Comparison of ENCODE assay signal across 8 cellular contexts in genomic region chr5:170633235-170634041, GRCh38.
DNase-seq lines count a peak whose midpoint lies in the region; ATAC-seq and TF ChIP-seq lines count a peak whose summit lies in the region.

No MANE protein-coding gene starts in this region.

- H3K4me1 Mint-ChIP-seq in activated naive CD8-positive, alpha-beta T cell treated with anti-CD3 and anti-CD28 coated beads, Interleukin-2, amount 50 U/mL, for 24 hours: peaks cover 13% of the 10 kb centered on the region

- H3K4me1 ChIP-seq in left ventricle myocardium inferior (peaks cover 40% of the 10 kb centered on the region), parathyroid adenoma (peaks cover 14% of the 10 kb centered on the region)

- no peaks in the 10 kb centered on the region for H3K36me3 ChIP-seq in left ventricle myocardium inferior
- H3K36me3 ChIP-seq in parathyroid adenoma (ENCODE audit: control insufficient read depth, insufficient read depth, low read length): no peaks in the 10 kb centered on the region

- peak overlapping the region; percentile 83 for H2AFZ ChIP-seq in parathyroid adenoma

- H3K27ac ChIP-seq in 22Rv1: no peak overlapping the region
- H3K27ac ChIP-seq in left ventricle myocardium inferior (replicated peaks): peak overlapping the region; percentile 76
- H3K27ac ChIP-seq in parathyroid adenoma: peak overlapping the region; percentile 92

- H3K27ac Mint-ChIP-seq in activated naive CD8-positive, alpha-beta T cell treated with anti-CD3 and anti-CD28 coated beads, Interleukin-2, amount 50 U/mL, for 24 hours: no peak overlapping the region

- H3K4me3 Mint-ChIP-seq in activated naive CD8-positive, alpha-beta T cell treated with anti-CD3 and anti-CD28 coated beads, Interleukin-2, amount 50 U/mL, for 24 hours: peak overlapping the region; percentile 77

- no peaks in the 10 kb centered on the region for H3K9me3 Mint-ChIP-seq in activated naive CD8-positive, alpha-beta T cell treated with anti-CD3 and anti-CD28 coated beads, Interleukin-2, amount 50 U/mL, for 24 hours

- no peaks in the 10 kb centered on the region for H3K27me3 ChIP-seq in left ventricle myocardium inferior (ENCODE audit: low read depth)
- no peaks in the 10 kb centered on the region for H3K27me3 ChIP-seq in parathyroid adenoma (ENCODE audit: control insufficient read depth, insufficient read depth, low read length)

- peak; percentile 75 for DNase-seq in ELR (ENCODE audit: low read depth)
- peak; percentile 84 for DNase-seq in NCI-H2227 treated with DMSO at 0.1 percent for 48 hours (lab: John Stamatoyannopoulos, UW)
- DNase-seq in activated naive CD8-positive, alpha-beta T cell treated with anti-CD3 and anti-CD28 coated beads, Interleukin-2, amount 50 U/mL, for 24 hours: no peak
- peak; percentile 36 for DNase-seq in left ventricle myocardium inferior
- DNase-seq in NCI-H1048 (lab: John Stamatoyannopoulos, UW): no peak
- DNase-seq in COR-L47 (lab: John Stamatoyannopoulos, UW): no peak

- intact Hi-C loops in left ventricle myocardium inferior (cut with micrococcal nuclease): loop anchor here (5.0 to 10.0 kb wide), 2 partner anchors 196 to 409 kb away; no protein-coding TSS in a partner anchor

- H3K36me3 Mint-ChIP-seq in activated naive CD8-positive, alpha-beta T cell treated with anti-CD3 and anti-CD28 coated beads, Interleukin-2, amount 50 U/mL, for 24 hours (ENCODE audit: low read depth): no peaks in the 10 kb centered on the region

- H3K4me3 ChIP-seq in left ventricle myocardium inferior: peak overlapping the region; percentile 58
- peak overlapping the region; percentile 47 for H3K4me3 ChIP-seq in parathyroid adenoma (ENCODE audit: low read depth, low read length)

- TF ChIP-seq CTCF in 22Rv1 (IDR thresholded peaks at IDR 0.05): peak; percentile 56
- peak; percentile 35 for TF ChIP-seq CTCF in left ventricle myocardium inferior (IDR thresholded peaks at IDR 0.05; ENCODE audit: borderline replicate concordance)
- TF ChIP-seq CTCF in parathyroid adenoma (IDR thresholded peaks at IDR 0.05): no peak

- ATAC-seq in activated naive CD8-positive, alpha-beta T cell treated with anti-CD3 and anti-CD28 coated beads, Interleukin-2, amount 50 U/mL, for 24 hours: peak; percentile 6

- H3K9me3 ChIP-seq in left ventricle myocardium inferior (replicated peaks): no peaks in the 10 kb centered on the region
- no peaks in the 10 kb centered on the region for H3K9me3 ChIP-seq in parathyroid adenoma (ENCODE audit: control insufficient read depth, low read length)

- H3K79me2 ChIP-seq in parathyroid adenoma: no peaks in the 10 kb centered on the region

- peaks cover 10% of the 10 kb centered on the region for H3K27me3 Mint-ChIP-seq in activated naive CD8-positive, alpha-beta T cell treated with anti-CD3 and anti-CD28 coated beads, Interleukin-2, amount 50 U/mL, for 24 hours

- peak overlapping the region; percentile 72 for H3K4me2 ChIP-seq in parathyroid adenoma (ENCODE audit: low read length)

- no peak overlapping the region for H3K9ac ChIP-seq in parathyroid adenoma

Comparison
In these comparisons a context has a peak if more than half of its experiments do, and no peak if none do; other contexts are left out.
1. DNase-seq: peak in ELR (single experiment), NCI-H2227 treated with DMSO at 0.1 percent for 48 hours (single experiment) and left ventricle myocardium inferior (single experiment); none in activated naive CD8-positive, alpha-beta T cell treated with anti-CD3 and anti-CD28 coated beads, Interleukin-2, amount 50 U/mL, for 24 hours (single experiment), NCI-H1048 (single experiment) and COR-L47 (single experiment).